In the genomic region with DNA sequence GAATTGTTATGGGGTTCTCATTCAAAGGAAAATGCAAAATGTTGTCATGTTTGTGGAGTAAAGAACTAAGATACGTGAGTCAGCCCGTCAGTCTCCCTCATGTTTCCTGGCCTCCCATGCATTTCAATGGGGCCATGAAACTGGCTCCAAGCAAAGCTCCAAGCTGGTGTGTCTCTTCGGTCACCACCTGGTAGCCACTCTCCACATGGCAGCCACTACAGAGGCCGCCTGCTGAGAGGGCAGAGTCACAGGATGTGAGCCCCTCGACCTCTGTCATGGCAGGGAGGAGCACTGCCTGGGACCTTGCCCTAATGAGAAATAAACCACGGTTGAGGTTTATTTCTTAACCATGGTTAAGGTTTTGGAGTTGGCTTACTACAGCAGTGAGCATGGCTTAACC, we compare ENCODE assay signal across 28 cellular contexts.
"Had no signal": no experiment of that assay in that cellular context is flagged by ENCODE, and none has a peak within 500 bp of the region (broad histone marks: within the 10 kb centered on the region; RNA-seq: fewer than 3 reads in every experiment).

No MANE protein-coding gene starts in this region.

- DNase-seq: stimulated activated CD4-positive, alpha-beta T cell treated with anti-CD3 and anti-CD28 coated beads, Interleukin-2, amount 100 ng/mL, for 48 hours; stimulated activated CD4-positive, alpha-beta T cell treated with anti-CD3 and anti-CD28 coated beads, Interleukin-4, amount 100 ng/mL, for 1 hour; stimulated activated CD4-positive, alpha-beta T cell treated with anti-CD3 and anti-CD28 coated beads, Interleukin-4, amount 100 ng/mL, for 24 hours; stimulated activated CD4-positive, alpha-beta T cell treated with anti-CD3 and anti-CD28 coated beads, Interleukin-4, amount 100 ng/mL, for 4 hours; stimulated activated CD8-positive, alpha-beta memory T cell treated with anti-CD3 and anti-CD28 coated beads, Interleukin-4, amount 100 ng/mL, for 48 hours; stimulated activated naive B cell treated with anti-CD40 and anti-IgM and Interleukin-4, amounts not matched to agents 10 μg/mL and 1 μg/mL and 100 μg/mL, for 72 hours; stimulated activated naive CD4-positive, alpha-beta T cell; stimulated activated naive CD4-positive, alpha-beta T cell treated with Interleukin-2 at 50 U/mL for 16 hours; stimulated activated naive CD8-positive, alpha-beta T cell treated with anti-CD3 and anti-CD28 coated beads, Interleukin-15, amount 100 ng/mL, for 72 hours; stimulated activated naive CD8-positive, alpha-beta T cell treated with anti-CD3 and anti-CD28 coated beads, Interleukin-15, Interleukin-2, amounts not matched to agents 100 U/mL and 50 U/mL, for 24 hours; stomach; substantia nigra; testis; thyroid gland; tibial artery; transverse colon; trophoblast cell; upper lobe of left lung; upper lobe of right lung; uterus had no signal

- H3K27ac Mint-ChIP-seq: stimulated activated effector memory CD8-positive, alpha-beta T cell treated with anti-CD3 and anti-CD28 coated beads, Interleukin-12 subunit alpha, Interleukin-12 subunit beta, amount 100 ng/mL, for 72 hours; stimulated activated memory B cell treated with anti-CD40 and anti-IgM and Interleukin-4, amounts not matched to agents 10 μg/mL and 1 μg/mL and 100 μg/mL, for 72 hours; stimulated activated naive B cell treated with anti-CD40 and anti-IgM and Interleukin-4, amounts not matched to agents 10 μg/mL and 1 μg/mL and 100 μg/mL, for 72 hours; stimulated activated naive CD8-positive, alpha-beta T cell treated with anti-CD3 and anti-CD28 coated beads, Interleukin-15, amount 100 ng/mL, for 72 hours; stimulated activated naive CD8-positive, alpha-beta T cell treated with anti-CD3 and anti-CD28 coated beads, Interleukin-15, Interleukin-2, amounts not matched to agents 100 ng/mL and 50 ng/mL, for 24 hours; type B pancreatic cell had no signal

- H3K4me1 Mint-ChIP-seq: stimulated activated memory B cell treated with anti-CD40 and anti-IgM and Interleukin-4, amounts not matched to agents 10 μg/mL and 1 μg/mL and 100 μg/mL, for 72 hours; stimulated activated naive B cell treated with anti-CD40 and anti-IgM and Interleukin-4, amounts not matched to agents 10 μg/mL and 1 μg/mL and 100 μg/mL, for 72 hours; stimulated activated naive CD8-positive, alpha-beta T cell treated with anti-CD3 and anti-CD28 coated beads, Interleukin-15, amount 100 ng/mL, for 72 hours had no signal

- H3K9me3 ChIP-seq: stomach, suprapubic skin, testis, thoracic aorta, thyroid gland, tibial artery, tibial nerve, transverse colon, upper lobe of left lung, upper lobe of right lung, uterus, vagina had no signal

- H3K36me3 ChIP-seq: stomach, suprapubic skin, thoracic aorta, thyroid gland, tibial artery, tibial nerve, transverse colon, upper lobe of left lung, upper lobe of right lung, uterus, vagina had no signal

- H3K4me3 Mint-ChIP-seq: stimulated activated effector memory CD8-positive, alpha-beta T cell treated with anti-CD3 and anti-CD28 coated beads, Interleukin-12 subunit alpha, Interleukin-12 subunit beta, amount 100 ng/mL, for 72 hours; stimulated activated memory B cell treated with anti-CD40 and anti-IgM and Interleukin-4, amounts not matched to agents 10 μg/mL and 1 μg/mL and 100 μg/mL, for 72 hours; stimulated activated naive B cell treated with anti-CD40 and anti-IgM and Interleukin-4, amounts not matched to agents 10 μg/mL and 1 μg/mL and 100 μg/mL, for 72 hours; stimulated activated naive CD8-positive, alpha-beta T cell treated with anti-CD3 and anti-CD28 coated beads, Interleukin-15, amount 100 ng/mL, for 72 hours; stimulated activated naive CD8-positive, alpha-beta T cell treated with anti-CD3 and anti-CD28 coated beads, Interleukin-15, Interleukin-2, amounts not matched to agents 100 ng/mL and 50 ng/mL, for 24 hours; type B pancreatic cell had no signal

- ATAC-seq: stimulated activated effector memory CD8-positive, alpha-beta T cell treated with anti-CD3 and anti-CD28 coated beads, Interleukin-12 subunit alpha, Interleukin-12 subunit beta, amount 100 ng/mL, for 72 hours; stimulated activated memory B cell treated with anti-CD40 and anti-IgM and Interleukin-4, amounts not matched to agents 10 μg/mL and 1 μg/mL and 100 μg/mL, for 72 hours; stimulated activated naive B cell treated with anti-CD40 and anti-IgM and Interleukin-4, amounts not matched to agents 10 μg/mL and 1 μg/mL and 100 μg/mL, for 72 hours; stimulated activated naive CD8-positive, alpha-beta T cell treated with anti-CD3 and anti-CD28 coated beads, Interleukin-15, amount 100 ng/mL, for 72 hours; stimulated activated naive CD8-positive, alpha-beta T cell treated with anti-CD3 and anti-CD28 coated beads, Interleukin-15, Interleukin-2, amounts not matched to agents 100 U/mL and 50 U/mL, for 24 hours; upper lobe of right lung had no signal

- H3K27ac ChIP-seq: stomach, suprapubic skin, testis, thoracic aorta, thyroid gland, tibial artery, tibial nerve, transverse colon, upper lobe of left lung, upper lobe of right lung, uterus, vagina had no signal

- H3K4me1 ChIP-seq: suprapubic skin, thyroid gland, tibial artery, upper lobe of left lung, upper lobe of right lung, vagina had no signal

- H3K36me3 Mint-ChIP-seq: stimulated activated effector memory CD8-positive, alpha-beta T cell treated with anti-CD3 and anti-CD28 coated beads, Interleukin-12 subunit alpha, Interleukin-12 subunit beta, amount 100 ng/mL, for 72 hours; stimulated activated memory B cell treated with anti-CD40 and anti-IgM and Interleukin-4, amounts not matched to agents 10 μg/mL and 1 μg/mL and 100 μg/mL, for 72 hours; stimulated activated naive B cell treated with anti-CD40 and anti-IgM and Interleukin-4, amounts not matched to agents 10 μg/mL and 1 μg/mL and 100 μg/mL, for 72 hours; type B pancreatic cell had no signal

- H3K9me3 Mint-ChIP-seq: stimulated activated effector memory CD8-positive, alpha-beta T cell treated with anti-CD3 and anti-CD28 coated beads, Interleukin-12 subunit alpha, Interleukin-12 subunit beta, amount 100 ng/mL, for 72 hours; stimulated activated naive B cell treated with anti-CD40 and anti-IgM and Interleukin-4, amounts not matched to agents 10 μg/mL and 1 μg/mL and 100 μg/mL, for 72 hours; stimulated activated naive CD8-positive, alpha-beta T cell treated with anti-CD3 and anti-CD28 coated beads, Interleukin-15, amount 100 ng/mL, for 72 hours; stimulated activated naive CD8-positive, alpha-beta T cell treated with anti-CD3 and anti-CD28 coated beads, Interleukin-15, Interleukin-2, amounts not matched to agents 100 ng/mL and 50 ng/mL, for 24 hours; type B pancreatic cell had no signal

- H3K4me3 ChIP-seq: stomach, suprapubic skin, testis, thoracic aorta, thyroid gland, tibial artery, tibial nerve, transverse colon, upper lobe of left lung, upper lobe of right lung, uterus, vagina had no signal

- H3K27me3 ChIP-seq: testis, upper lobe of left lung, upper lobe of right lung, uterus, vagina had no signal
